1 cellular context compared by ENCODE assay signal in genomic region chr13:91719033-91719432, GRCh38.
TF ChIP-seq lines count a peak whose summit lies in the region.

No MANE protein-coding gene starts in this region.

TF ChIP-seq in liver, 16 proteins besides CTCF, POLR2A, EP300 and RAD21 (continued from another document):
- no peak for TF ChIP-seq REST (IDR thresholded peaks at IDR 0.05)
- TF ChIP-seq NR2F2 (IDR thresholded peaks at IDR 0.05), result no peak
- TF ChIP-seq EGR1 (IDR thresholded peaks at IDR 0.05; ENCODE audit: low read depth in 2 of 2), result no peak
- peak in 1 of 2 donors; percentile 60 for TF ChIP-seq JUND (IDR thresholded peaks at IDR 0.05)
